In genomic region chr7:6588566-6588965, GRCh38 we compare ENCODE assay signal across 22 cellular contexts. TPM values are rescaled to one million over a fixed set of nuclear protein-coding genes. Genes with fewer than 3 reads are reported as not detected.
DNase-seq lines count a peak whose midpoint lies in the region; ATAC-seq and TF ChIP-seq lines count a peak whose summit lies in the region.
"Had no signal": no experiment of that assay in that cellular context is flagged by ENCODE, and none has a peak within 500 bp of the region (broad histone marks: within the 10 kb centered on the region; RNA-seq: fewer than 3 reads in every experiment).

No MANE protein-coding gene starts in this region.

- H3K9me3 ChIP-seq in CD4-positive, alpha-beta memory T cell (ENCODE audit: control insufficient read depth in 1 of 2, low read length in 2 of 2): no peaks in the 10 kb centered on the region
- H3K9me3 ChIP-seq: ascending aorta, mucosa of descending colon, testis had no signal

- H3K27ac Mint-ChIP-seq in CD4-positive, alpha-beta memory T cell: peak overlapping the region in 6 of 7 donors; percentile 36 to 94 (median 86)
- H3K27ac Mint-ChIP-seq in activated T-helper 2 cell treated with anti-CD3 and anti-CD28 coated beads, Interferon-gamma antibody, Interleukin-2, Interleukin-4, amounts not matched to agents 10 μg/mL and 5 μg/mL and 100 μg/mL, durations not matched to agents 14 hours and 24 hours and 36 hours: peak overlapping the region; percentile 52
- peak overlapping the region in 9 of 10 donors; percentile 2 to 94 (median 65) for H3K27ac Mint-ChIP-seq in naive thymus-derived CD8-positive, alpha-beta T cell

- H3K36me3 ChIP-seq in CD4-positive, alpha-beta memory T cell (ENCODE audit: insufficient read depth, low read length): peaks cover 36% of the 10 kb centered on the region

- peak overlapping the region; percentile 82 for H3K27ac ChIP-seq in C4-2B
- no peak overlapping the region for H3K27ac ChIP-seq in CD4-positive, alpha-beta memory T cell (ENCODE audit: low read depth, low read length)
- H3K27ac ChIP-seq: foreskin keratinocyte, GM23248 had no signal

- H3K4me1 ChIP-seq in CD4-positive, alpha-beta memory T cell (ENCODE audit: insufficient read depth, low read length): peaks cover 23% of the 10 kb centered on the region
- H3K4me1 ChIP-seq: foreskin keratinocyte had no signal

- H3K4me1 Mint-ChIP-seq in CD4-positive, alpha-beta memory T cell: peaks cover 9 to 37% (median 19%) of the 10 kb centered on the region in 4 donors
- H3K4me1 Mint-ChIP-seq in activated T-helper 2 cell treated with anti-CD3 and anti-CD28 coated beads, Interferon-gamma antibody, Interleukin-2, Interleukin-4, amounts not matched to agents 10 μg/mL and 5 μg/mL and 100 μg/mL, durations not matched to agents 14 hours and 24 hours and 36 hours (ENCODE audit: low read depth): peaks cover 12% of the 10 kb centered on the region
- peaks cover 5 to 36% (median 20%) of the 10 kb centered on the region in 4 donors for H3K4me1 Mint-ChIP-seq in naive thymus-derived CD8-positive, alpha-beta T cell

- CTCF ChIA-PET in CD4-positive, alpha-beta memory T cell (lab: Charles Lee; ENCODE audit: partially characterized antibody): interaction anchor here (0.7 to 1.5 kb wide), 3 partner anchors 11 to 38 kb away, joined by 3 read pairs; partner anchors contain the start of gene ZDHHC4

- H3K36me3 Mint-ChIP-seq in CD4-positive, alpha-beta memory T cell: peaks cover 22 to 52% of the 10 kb centered on the region in 2 donors
- H3K36me3 Mint-ChIP-seq in activated T-helper 2 cell treated with anti-CD3 and anti-CD28 coated beads, Interferon-gamma antibody, Interleukin-2, Interleukin-4, amounts not matched to agents 10 μg/mL and 5 μg/mL and 100 μg/mL, durations not matched to agents 14 hours and 24 hours and 36 hours (ENCODE audit: low read depth): peaks cover 57% of the 10 kb centered on the region
- peaks cover 0 to 65% (median 21%) of the 10 kb centered on the region in 3 donors for H3K36me3 Mint-ChIP-seq in naive thymus-derived CD8-positive, alpha-beta T cell

- no peaks in the 10 kb centered on the region for H3K9me3 Mint-ChIP-seq in CD4-positive, alpha-beta memory T cell
- H3K9me3 Mint-ChIP-seq in activated T-helper 2 cell treated with anti-CD3 and anti-CD28 coated beads, Interferon-gamma antibody, Interleukin-2, Interleukin-4, amounts not matched to agents 10 μg/mL and 5 μg/mL and 100 μg/mL, durations not matched to agents 14 hours and 24 hours and 36 hours: no peaks in the 10 kb centered on the region
- H3K9me3 Mint-ChIP-seq in naive thymus-derived CD8-positive, alpha-beta T cell: no peaks in the 10 kb centered on the region

- H3K27me3 ChIP-seq in CD4-positive, alpha-beta memory T cell (ENCODE audit: insufficient read depth, low read length): no peaks in the 10 kb centered on the region
- H3K27me3 ChIP-seq: ascending aorta, foreskin keratinocyte, testis had no signal

- H3K4me3 Mint-ChIP-seq in CD4-positive, alpha-beta memory T cell: peak overlapping the region in 7 of 8 donors; percentile 26 to 75 (median 54)
- H3K4me3 Mint-ChIP-seq in activated T-helper 2 cell treated with anti-CD3 and anti-CD28 coated beads, Interferon-gamma antibody, Interleukin-2, Interleukin-4, amounts not matched to agents 10 μg/mL and 5 μg/mL and 100 μg/mL, durations not matched to agents 14 hours and 24 hours and 36 hours (ENCODE audit: low read depth): no peak overlapping the region
- peak overlapping the region in 9 of 10 donors; percentile 47 to 93 (median 68) for H3K4me3 Mint-ChIP-seq in naive thymus-derived CD8-positive, alpha-beta T cell

- intact Hi-C loops in CD4-positive, alpha-beta memory T cell (cut with micrococcal nuclease): loop anchor here (5.0 kb wide), 1 partner anchor 269 kb away; no protein-coding TSS in a partner anchor
- intact Hi-C loops in activated T-helper 2 cell treated with anti-CD3 and anti-CD28 coated beads, Interferon-gamma antibody, Interleukin-2, Interleukin-4, amounts not matched to agents 10 μg/mL and 5 μg/mL and 100 μg/mL, durations not matched to agents 14 hours and 24 hours and 36 hours (cut with micrococcal nuclease): no loop called here

- H3K27me3 Mint-ChIP-seq in CD4-positive, alpha-beta memory T cell: no peaks in the 10 kb centered on the region
- H3K27me3 Mint-ChIP-seq in activated T-helper 2 cell treated with anti-CD3 and anti-CD28 coated beads, Interferon-gamma antibody, Interleukin-2, Interleukin-4, amounts not matched to agents 10 μg/mL and 5 μg/mL and 100 μg/mL, durations not matched to agents 14 hours and 24 hours and 36 hours (ENCODE audit: low read depth): no peaks in the 10 kb centered on the region
- no peaks in the 10 kb centered on the region for H3K27me3 Mint-ChIP-seq in naive thymus-derived CD8-positive, alpha-beta T cell

- no peak overlapping the region for H3K4me3 ChIP-seq in CD4-positive, alpha-beta memory T cell (ENCODE audit: low read length in 2 of 2)
- H3K4me3 ChIP-seq: ascending aorta, GM23248, mucosa of descending colon, smooth muscle cell had no signal

- ATAC-seq in naive thymus-derived CD8-positive, alpha-beta T cell: no peak
- no peak for ATAC-seq in GM21786 (IDR thresholded peaks at IDR 0.05; ENCODE audit: unreplicated experiment)
- no peak for ATAC-seq in HG02571 (IDR thresholded peaks at IDR 0.05; ENCODE audit: unreplicated experiment)
- ATAC-seq: foreskin keratinocyte, left lobe of liver, mucosa of descending colon had no signal

- DNase-seq in CD4-positive, alpha-beta memory T cell: no peak
- no peak for DNase-seq in activated T-helper 2 cell treated with anti-CD3 and anti-CD28 coated beads, Interferon-gamma antibody, Interleukin-2, Interleukin-4, amounts not matched to agents 10 μg/mL and 5 μg/mL and 100 μg/mL, durations not matched to agents 14 hours and 24 hours and 36 hours (ENCODE audit: low spot score)
- no peak for DNase-seq in naive thymus-derived CD8-positive, alpha-beta T cell
- DNase-seq in NCI-H128 (lab: John Stamatoyannopoulos, UW; ENCODE audit: unreplicated experiment): no peak
- DNase-seq: activated CD4-positive, alpha-beta T cell treated with anti-CD3 and anti-CD28 coated beads, Interleukin-2, amount 50 U/mL, for 1 hour; cortex of kidney; foreskin keratinocyte; GM23248; Karpas-422; NCI-H1105 treated with DMSO at 0.1 percent for 48 hours; NCI-H2171 treated with DMSO at 0.1 percent for 48 hours; NCI-H774; stimulated activated CD4-positive, alpha-beta T cell treated with anti-CD3 and anti-CD28 coated beads, Interleukin-4, amount 100 ng/mL, for 4 hours; stimulated activated CD8-positive, alpha-beta memory T cell treated with anti-CD3 and anti-CD28 coated beads, Interleukin-4, amount 100 ng/mL, for 48 hours; testis had no signal

- POLR2A ChIA-PET in CD4-positive, alpha-beta memory T cell (lab: Charles Lee; ENCODE audit: partially characterized antibody): interaction anchor here (0.9 to 3.5 kb wide), 3 partner anchors 11 to 48 kb away, joined by 3 to 33 read pairs (median 3); partner anchors contain the start of gene ZDHHC4
- POLR2A ChIA-PET in naive thymus-derived CD8-positive, alpha-beta T cell (lab: Charles Lee): no interaction called here

- no peak for TF ChIP-seq CTCF in C4-2B (conservative IDR thresholded peaks at IDR 0.05)

RNA-seq across cellular contexts. Expression of gene INTS15, which starts 1.3 kb away (rescaled TPM):
- total RNA-seq in CD4-positive, alpha-beta memory T cell: 10 to 100 TPM; 56.6 to 62.1 TPM
- 10 to 100 TPM; 25.4 to 37.5 TPM for polyA plus RNA-seq in CD4-positive, alpha-beta memory T cell
- total RNA-seq in activated T-helper 2 cell treated with anti-CD3 and anti-CD28 coated beads, Interferon-gamma antibody, Interleukin-2, Interleukin-4, amounts not matched to agents 10 μg/mL and 5 μg/mL and 100 μg/mL, durations not matched to agents 14 hours and 24 hours and 36 hours: 41.1 and 42.1 TPM in 2 replicates
- 10 to 100 TPM; 57.4 to 61.8 TPM for total RNA-seq in naive thymus-derived CD8-positive, alpha-beta T cell
- 10 to 100 TPM; 29.4 to 43.3 (median 30.2) TPM for polyA plus RNA-seq in naive thymus-derived CD8-positive, alpha-beta T cell

RNA-seq across cellular contexts. Expression of gene ZDHHC4, which starts 11.3 kb away (rescaled TPM):
- total RNA-seq in CD4-positive, alpha-beta memory T cell: 10 to 100 TPM; 31.6 to 31.9 TPM
- 10 to 100 TPM; 52.2 to 80.8 TPM for polyA plus RNA-seq in CD4-positive, alpha-beta memory T cell
- total RNA-seq in activated T-helper 2 cell treated with anti-CD3 and anti-CD28 coated beads, Interferon-gamma antibody, Interleukin-2, Interleukin-4, amounts not matched to agents 10 μg/mL and 5 μg/mL and 100 μg/mL, durations not matched to agents 14 hours and 24 hours and 36 hours: 23.9 and 29.9 TPM in 2 replicates
- 10 to 100 TPM; 39.7 to 48.3 TPM for total RNA-seq in naive thymus-derived CD8-positive, alpha-beta T cell
- 10 to 100 TPM; 77.2 to 81.0 (median 78.9) TPM for polyA plus RNA-seq in naive thymus-derived CD8-positive, alpha-beta T cell

RNA-seq across cellular contexts. Expression of gene ZNF853, which starts 26.8 kb away (rescaled TPM):
- total RNA-seq in CD4-positive, alpha-beta memory T cell: 1 to 10 TPM; 2.0 to 2.2 TPM
- 1 to 10 TPM in 1 of 2 donors, under 1 TPM in 1; 0.34 to 1.9 TPM for polyA plus RNA-seq in CD4-positive, alpha-beta memory T cell
- 0.23 TPM in 2 replicates for total RNA-seq in activated T-helper 2 cell treated with anti-CD3 and anti-CD28 coated beads, Interferon-gamma antibody, Interleukin-2, Interleukin-4, amounts not matched to agents 10 μg/mL and 5 μg/mL and 100 μg/mL, durations not matched to agents 14 hours and 24 hours and 36 hours
- 1 to 10 TPM; 9.4 to 9.5 TPM for total RNA-seq in naive thymus-derived CD8-positive, alpha-beta T cell
- 1 to 10 TPM; 3.1 to 8.2 (median 3.8) TPM for polyA plus RNA-seq in naive thymus-derived CD8-positive, alpha-beta T cell
- polyA plus RNA-seq: GM23248 had no signal

RNA-seq across cellular contexts. Expression of gene GRID2IP, which starts 37.3 kb away (rescaled TPM):
- total RNA-seq in CD4-positive, alpha-beta memory T cell: under 1 TPM; 0.47 to 0.81 TPM
- polyA plus RNA-seq in CD4-positive, alpha-beta memory T cell: under 1 TPM; 0.04 to 0.10 TPM
- total RNA-seq in activated T-helper 2 cell treated with anti-CD3 and anti-CD28 coated beads, Interferon-gamma antibody, Interleukin-2, Interleukin-4, amounts not matched to agents 10 μg/mL and 5 μg/mL and 100 μg/mL, durations not matched to agents 14 hours and 24 hours and 36 hours: 0.18 and 0.23 TPM in 2 replicates
- 1 to 10 TPM; 2.6 TPM for total RNA-seq in naive thymus-derived CD8-positive, alpha-beta T cell
- polyA plus RNA-seq in naive thymus-derived CD8-positive, alpha-beta T cell: under 1 TPM in 2 of 3 donors, not detected in 1; 0.05 to 0.09 TPM
- total RNA-seq: ascending aorta, GM23248, left lobe of liver, smooth muscle cell had no signal
- polyA plus RNA-seq: GM23248, smooth muscle cell had no signal

RNA-seq across cellular contexts. Expression of gene ZNF316, which starts 48.6 kb away (rescaled TPM):
- total RNA-seq in CD4-positive, alpha-beta memory T cell: 10 to 100 TPM; 59.4 to 62.0 TPM
- 1 to 10 TPM in 1 of 2 donors, under 1 TPM in 1; 0.45 to 5.8 TPM for polyA plus RNA-seq in CD4-positive, alpha-beta memory T cell
- 21.9 and 24.6 TPM in 2 replicates for total RNA-seq in activated T-helper 2 cell treated with anti-CD3 and anti-CD28 coated beads, Interferon-gamma antibody, Interleukin-2, Interleukin-4, amounts not matched to agents 10 μg/mL and 5 μg/mL and 100 μg/mL, durations not matched to agents 14 hours and 24 hours and 36 hours
- total RNA-seq in naive thymus-derived CD8-positive, alpha-beta T cell: 10 to 100 TPM; 65.5 to 77.9 TPM
- 1 to 10 TPM in 2 of 3 donors, under 1 TPM in 1; 0.96 to 5.7 (median 1.8) TPM for polyA plus RNA-seq in naive thymus-derived CD8-positive, alpha-beta T cell
